ENCODE assay signal across 17 cellular contexts in the genomic region with DNA sequence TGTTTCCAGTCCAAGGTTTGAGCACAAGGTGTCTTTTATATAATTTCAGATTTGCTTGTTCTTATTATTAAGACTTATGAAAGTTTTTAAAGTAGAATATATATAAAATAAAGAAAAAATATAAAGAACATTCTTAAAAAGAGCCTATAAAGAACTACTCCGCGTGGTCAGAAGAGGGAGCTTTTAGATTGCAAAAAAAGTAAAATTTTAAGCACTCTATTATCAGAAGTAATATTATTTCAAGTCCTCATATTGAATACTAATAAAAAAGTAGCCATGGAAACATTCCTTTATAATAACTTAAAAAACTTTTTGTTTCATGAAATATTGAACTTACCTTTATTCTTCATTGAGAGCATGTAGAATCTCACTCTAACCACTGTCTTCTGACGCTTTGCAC. TPM values are rescaled to one million over a fixed set of nuclear protein-coding genes. Genes with fewer than 3 reads are reported as not detected.
DNase-seq lines count a peak whose midpoint lies in the region; ATAC-seq and TF ChIP-seq lines count a peak whose summit lies in the region.
"Had no signal": no experiment of that assay in that cellular context is flagged by ENCODE, and none has a peak within 500 bp of the region (broad histone marks: within the 10 kb centered on the region; RNA-seq: fewer than 3 reads in every experiment).

No MANE protein-coding gene starts in this region.

- no peaks in the 10 kb centered on the region for H3K36me3 Mint-ChIP-seq in MCF 10A (ENCODE audit: insufficient read depth, unreplicated experiment)

- no peak overlapping the region for H3K4me2 ChIP-seq in PC-9

- CTCF ChIA-PET in MCF 10A (lab: Yijun Ruan, JAX) (interaction anchor here (0.6 to 0.9 kb wide), 2 partner anchors 12 to 135 kb away, joined by 3 read pairs; no protein-coding TSS in a partner anchor), PC-9 (lab: Charles Lee) (no interaction called here)

- no peaks in the 10 kb centered on the region for H4K20me1 ChIP-seq in PC-9 (ENCODE audit: insufficient read depth)

- no peak for ATAC-seq in GM19023 (IDR thresholded peaks at IDR 0.05; ENCODE audit: unreplicated experiment)
- ATAC-seq: activated T-cell treated with anti-CD3 and anti-CD28 coated beads, Interleukin-2, amount 50 U/mL, for 4 hours had no signal

- no peak overlapping the region for H2AFZ ChIP-seq in PC-9

- H3K27me3 ChIP-seq in breast epithelium (no peaks in the 10 kb centered on the region), PC-9 (ENCODE audit: insufficient read depth, low read depth) (no peaks in the 10 kb centered on the region)

- peaks cover 77% of the 10 kb centered on the region for H3K27me3 Mint-ChIP-seq in MCF 10A (ENCODE audit: insufficient read depth, unreplicated experiment)
- H3K27me3 Mint-ChIP-seq: stimulated activated naive CD8-positive, alpha-beta T cell treated with anti-CD3 and anti-CD28 coated beads, Interleukin-15, Interleukin-2, amounts not matched to agents 100 ng/mL and 50 ng/mL, for 24 hours had no signal

- no peaks in the 10 kb centered on the region for H3K9me3 ChIP-seq in breast epithelium
- H3K9me3 ChIP-seq in PC-9 (ENCODE audit: insufficient read depth, low read depth): no peaks in the 10 kb centered on the region

- TF ChIP-seq POLR2A in breast epithelium (IDR thresholded peaks at IDR 0.05): no peak

- POLR2A ChIA-PET in MCF 10A (lab: Yijun Ruan, JAX): no interaction called here
- POLR2A ChIA-PET in PC-9 (lab: Charles Lee; ENCODE audit: unreplicated experiment): no interaction called here

- intact Hi-C loops in MCF 10A (cut with micrococcal nuclease): loop anchor here (2.0 to 5.0 kb wide), 2 partner anchors 310 to 993 kb away; no protein-coding TSS in a partner anchor
- intact Hi-C loops in breast epithelium (cut with DNase I; ENCODE audit: low total_unique reads): no loop called here
- intact Hi-C loops in PC-9 (cut with micrococcal nuclease; ENCODE audit: unreplicated experiment): no loop called here

- H3K27ac ChIP-seq in breast epithelium: no peak overlapping the region
- H3K27ac ChIP-seq in PC-9: no peak overlapping the region
- H3K27ac ChIP-seq: SK-N-MC had no signal

- DNase-seq in MCF 10A (ENCODE audit: unreplicated experiment) (no peak), breast epithelium (ENCODE audit: low spot score in 2 of 2) (no peak), PC-9 (no peak), epithelial cell of proximal tubule (ENCODE audit: low read depth) (no peak), retinal pigment epithelial cell (ENCODE audit: low read depth) (no peak), NCI-H82 (lab: John Stamatoyannopoulos, UW) (no peak), NCI-H187 (lab: John Stamatoyannopoulos, UW) (no peak)
- DNase-seq: activated T-cell treated with anti-CD3 and anti-CD28 coated beads, Interleukin-2, amount 50 U/mL, for 4 hours; anterior cingulate cortex; erythroblast; MM.1S; NCI-H446 treated with DMSO at 0.1 percent for 48 hours; retina had no signal

- H3K27ac Mint-ChIP-seq in MCF 10A (ENCODE audit: low read depth, unreplicated experiment): no peak overlapping the region
- H3K27ac Mint-ChIP-seq: B cell; stimulated activated naive CD8-positive, alpha-beta T cell treated with anti-CD3 and anti-CD28 coated beads, Interleukin-15, Interleukin-2, amounts not matched to agents 100 ng/mL and 50 ng/mL, for 24 hours had no signal

- H3K36me3 ChIP-seq in breast epithelium (no peaks in the 10 kb centered on the region), PC-9 (ENCODE audit: low read depth) (no peaks in the 10 kb centered on the region)

- H3K9me2 ChIP-seq in PC-9 (ENCODE audit: insufficient read depth): no peaks in the 10 kb centered on the region

- TF ChIP-seq CTCF in MCF 10A (IDR thresholded peaks at IDR 0.05; ENCODE audit: unreplicated experiment) (peak; percentile 33), breast epithelium (IDR thresholded peaks at IDR 0.05) (no peak), PC-9 (conservative IDR thresholded peaks at IDR 0.05) (peak; percentile 61), epithelial cell of proximal tubule (conservative IDR thresholded peaks at IDR 0.05; ENCODE audit: low read depth, low read length) (peak; percentile 40), retinal pigment epithelial cell (conservative IDR thresholded peaks at IDR 0.05; ENCODE audit: low read depth, low read length) (peak; percentile 31)

- no peaks in the 10 kb centered on the region for H3F3A ChIP-seq in PC-9 (ENCODE audit: insufficient read depth, low read depth)

- H3K4me3 ChIP-seq in breast epithelium (no peak overlapping the region), PC-9 (no peak overlapping the region), epithelial cell of proximal tubule (ENCODE audit: low read depth, low read length) (no peak overlapping the region), retinal pigment epithelial cell (ENCODE audit: low read length) (no peak overlapping the region)
- H3K4me3 ChIP-seq: SK-N-MC had no signal

- no peak overlapping the region for H3K4me3 Mint-ChIP-seq in MCF 10A (ENCODE audit: unreplicated experiment)
- H3K4me3 Mint-ChIP-seq: activated T-cell treated with anti-CD3 and anti-CD28 coated beads, Interleukin-2, amount 50 U/mL, for 4 hours; B cell; stimulated activated naive CD8-positive, alpha-beta T cell treated with anti-CD3 and anti-CD28 coated beads, Interleukin-15, Interleukin-2, amounts not matched to agents 100 ng/mL and 50 ng/mL, for 24 hours had no signal

- H3K9me3 Mint-ChIP-seq in MCF 10A (ENCODE audit: unreplicated experiment): no peaks in the 10 kb centered on the region
- H3K9me3 Mint-ChIP-seq: activated T-cell treated with anti-CD3 and anti-CD28 coated beads, Interleukin-2, amount 50 U/mL, for 4 hours; stimulated activated naive CD8-positive, alpha-beta T cell treated with anti-CD3 and anti-CD28 coated beads, Interleukin-15, Interleukin-2, amounts not matched to agents 100 ng/mL and 50 ng/mL, for 24 hours had no signal

- H3K4me1 ChIP-seq in breast epithelium (no peaks in the 10 kb centered on the region), PC-9 (replicated peaks; ENCODE audit: insufficient read depth) (no peaks in the 10 kb centered on the region)

- no TSS peak for BruUV-seq in MCF 10A (replicated peaks; lab: Mats Ljungman, UMichigan)
- no TSS peak for BruUV-seq in PC-9 (replicated peaks; lab: Mats Ljungman, UMichigan)

- H3K4me1 Mint-ChIP-seq in MCF 10A (ENCODE audit: insufficient read depth, unreplicated experiment): no peaks in the 10 kb centered on the region

- no peaks in the 10 kb centered on the region for H3K79me2 ChIP-seq in PC-9 (ENCODE audit: low read depth)

RNA-seq across cellular contexts. Expression of a gene that starts 51.4 kb away (rescaled TPM):
- total RNA-seq in MCF 10A (2022) (not detected in 2 replicates), breast epithelium (not detected), PC-9 (2021) (not detected in 2 replicates), epithelial cell of proximal tubule (not detected in 2 replicates)
- total RNA-seq: activated T-cell treated with anti-CD3 and anti-CD28 coated beads, Interleukin-2, amount 50 U/mL, for 4 hours; B cell had no signal

Comparison
In these comparisons a context has a peak if more than half of its experiments do, and no peak if none do; other contexts are left out.
1. CTCF ChIP-seq: peak in MCF 10A (single experiment), PC-9 (single experiment), epithelial cell of proximal tubule (single experiment) and retinal pigment epithelial cell (single experiment); none in breast epithelium (0 of 3).